Comparison of ENCODE assay signal across 9 cellular contexts in genomic region chrX:103329991-103330390, GRCh38. TPM values are rescaled to one million over a fixed set of nuclear protein-coding genes. Genes with fewer than 3 reads are reported as not detected.
DNase-seq lines count a peak whose midpoint lies in the region; ATAC-seq and TF ChIP-seq lines count a peak whose summit lies in the region.
"Had no signal": no experiment of that assay in that cellular context is flagged by ENCODE, and none has a peak within 500 bp of the region (broad histone marks: within the 10 kb centered on the region; RNA-seq: fewer than 3 reads in every experiment).

Gene TCEAL7, plus strand, starts transcription at chrX:103330239. Its CDS starts 1,165 bp downstream, at chrX:103331404.

- H3K36me3 Mint-ChIP-seq in mesothelial cell of epicardium, result no peaks in the 10 kb centered on the region

- peaks cover 12% of the 10 kb centered on the region for H3K9me3 Mint-ChIP-seq in mesothelial cell of epicardium
- H3K9me3 Mint-ChIP-seq: dendritic cell treated with granulocyte-macrophage colony-stimulating factor and Interleukin-4, amounts not matched to agents 40 ng/mL and 50 ng/mL, for 4 days had no signal

- TF ChIP-seq EP300 in tibial nerve (IDR thresholded peaks at IDR 0.05), result peak in 1 of 2 donors; percentile 82

- WGBS in tibial nerve, 2 donors, result 1 to 41% methylated on average over 11 of the region's 11 CpGs

- TF ChIP-seq CTCF in mesothelial cell of epicardium (IDR thresholded peaks at IDR 0.05; ENCODE audit: unreplicated experiment) (no peak), tibial nerve (IDR thresholded peaks at IDR 0.05) (no peak)

- peak within 1 kb of the TSS; percentile 70 for H3K27ac Mint-ChIP-seq in mesothelial cell of epicardium
- H3K27ac Mint-ChIP-seq: dendritic cell treated with granulocyte-macrophage colony-stimulating factor and Interleukin-4, amounts not matched to agents 40 ng/mL and 50 ng/mL, for 4 days had no signal

- H3K4me3 ChIP-seq in SJCRH30 (peak within 1 kb of the TSS; percentile 60), tibial nerve (peak within 1 kb of the TSS; percentile 12 to 48 (median 24))

- H3K27me3 ChIP-seq in SJCRH30 (no peaks in the 10 kb centered on the region), tibial nerve (peaks cover 0 to 23% of the 10 kb centered on the region in 2 donors)

- DNase-seq in SJCRH30, result peak; percentile 90 to 92
- DNase-seq in fibroblast of gingiva (ENCODE audit: low read depth), result peak; percentile 2
- no peak for DNase-seq in mesothelial cell of epicardium (ENCODE audit: low spot score in 2 of 2, unreplicated experiment in 2 of 2)
- peak in 1 of 2 donors; percentile 20 for DNase-seq in tibial nerve (ENCODE audit: low spot score in 2 of 2)
- no peak for DNase-seq in NCI-H2171 (lab: John Stamatoyannopoulos, UW)

- peaks cover 8% of the 10 kb centered on the region for H3K4me1 ChIP-seq in SJCRH30
- no peaks in the 10 kb centered on the region for H3K4me1 ChIP-seq in tibial nerve

- no peak for ATAC-seq in HG03460 (IDR thresholded peaks at IDR 0.05; ENCODE audit: unreplicated experiment)
- ATAC-seq in HG03565 (IDR thresholded peaks at IDR 0.05; ENCODE audit: unreplicated experiment), result no peak
- no peak for ATAC-seq in GM19452 (IDR thresholded peaks at IDR 0.05; ENCODE audit: unreplicated experiment)

- peak; percentile 19 to 52 for TF ChIP-seq POLR2A in tibial nerve (IDR thresholded peaks at IDR 0.05)

- H3K27ac ChIP-seq in SJCRH30 (peak within 1 kb of the TSS; percentile 41), tibial nerve (peak within 1 kb of the TSS in 3 of 4 donors; percentile 54 to 79 (median 61))

- H3K36me3 ChIP-seq in SJCRH30 (no peaks in the 10 kb centered on the region), tibial nerve (no peaks in the 10 kb centered on the region)

- no peaks in the 10 kb centered on the region for H3K27me3 Mint-ChIP-seq in mesothelial cell of epicardium (ENCODE audit: low read depth)

- peaks cover 18% of the 10 kb centered on the region for H3K4me1 Mint-ChIP-seq in mesothelial cell of epicardium

- peak within 1 kb of the TSS; percentile 66 for H3K4me3 Mint-ChIP-seq in mesothelial cell of epicardium
- H3K4me3 Mint-ChIP-seq: dendritic cell treated with granulocyte-macrophage colony-stimulating factor and Interleukin-4, amounts not matched to agents 40 ng/mL and 50 ng/mL, for 4 days had no signal

- no peaks in the 10 kb centered on the region for H3K9me3 ChIP-seq in SJCRH30 (replicated peaks)
- H3K9me3 ChIP-seq in tibial nerve, result no peaks in the 10 kb centered on the region

RNA-seq across cellular contexts. Expression of gene TCEAL7, which starts in this region (rescaled TPM):
- total RNA-seq in SJCRH30 (2014; rRNA removed; shearing (Covaris generic)), result 39.1 and 42.9 TPM in 2 replicates
- total RNA-seq in mesothelial cell of epicardium, result 16.6 to 21.4 TPM (median 20.2 TPM) in 3 replicates
- total RNA-seq in tibial nerve, result 10 to 100 TPM in 1 of 4 donors, 1 to 10 TPM in 3; 6.1 to 15.9 (median 8.2) TPM

Comparison
In these comparisons a context has a peak if more than half of its experiments do, and no peak if none do; other contexts are left out.
1. DNase-seq: peak in SJCRH30 (2 of 2) and fibroblast of gingiva (single experiment); none in mesothelial cell of epicardium (0 of 2) and NCI-H2171 (single experiment).